ENCODE assay signal across 11 cellular contexts in genomic region chr16:87874639-87875472, GRCh38. TPM values are rescaled to one million over a fixed set of nuclear protein-coding genes. Genes with fewer than 3 reads are reported as not detected.
A peak's percentile ranks its signal among the peaks of the same experiment; 100 is the strongest.
DNase-seq lines count a peak whose midpoint lies in the region; ATAC-seq, FAIRE-seq and TF ChIP-seq lines count a peak whose summit lies in the region.
"Had no signal": no experiment of that assay in that cellular context is flagged by ENCODE, and none has a peak within 500 bp of the region (broad histone marks: within the 10 kb centered on the region; RNA-seq: fewer than 3 reads in every experiment).

No MANE protein-coding gene starts in this region.

- POLR2A ChIA-PET in HCT116 (lab: Charles Lee) (interaction anchor here (2.3 kb wide), 1 partner anchor 96 kb away, joined by 8 read pairs; no protein-coding TSS in a partner anchor), H1 (lab: Charles Lee; ENCODE audit: partially characterized antibody) (interaction anchor here (0.9 to 22.5 kb wide), 12 partner anchors 8 to 96 kb away, joined by 3 to 507 read pairs (median 3); no protein-coding TSS in a partner anchor)

- H3K18ac ChIP-seq in H1 (ENCODE audit: extremely low read depth, low read length), result peak overlapping the region; percentile 89

- RAD21 ChIA-PET in HCT116 (lab: Charles Lee; ENCODE audit: low non-redundant PET in 1 of 2, low total read pairs in 2 of 2, uncharacterized antibody in 2 of 2, unreplicated experiment in 2 of 2), result interaction anchor here in 1 of 2 experiments (1.2 kb wide), 1 partner anchor 95 kb away, joined by 5 read pairs; no protein-coding TSS in a partner anchor

- peak overlapping the region; percentile 79 for H2BK5ac ChIP-seq in H1 (ENCODE audit: low read depth, low read length)

- no peak overlapping the region for H3K14ac ChIP-seq in H1 (ENCODE audit: insufficient read length)

- H3K27me3 ChIP-seq in HCT116 (ENCODE audit: insufficient read depth, low read length) (no peaks in the 10 kb centered on the region), H1 (replicated peaks in 1 of 4; ENCODE audit: control insufficient read depth in 3 of 4, extremely low read depth in 1 of 4, insufficient read depth in 3 of 4, low read length in 3 of 4) (no peaks in the 10 kb centered on the region; a peak in 2 of 7 replicates), adrenal gland (peaks cover 7% of the 10 kb centered on the region)

- H2AFZ ChIP-seq in HCT116 (ENCODE audit: low read depth, low read length, poor library complexity, severe bottlenecking), result no peak overlapping the region
- no peak overlapping the region for H2AFZ ChIP-seq in H1 (ENCODE audit: low read length)

- H4K20me1 ChIP-seq in HCT116 (ENCODE audit: insufficient read depth) (no peaks in the 10 kb centered on the region), H1 (replicated peaks in 1 of 2; ENCODE audit: control insufficient read depth in 1 of 2, insufficient read depth in 2 of 2, low read length in 2 of 2) (no peaks in the 10 kb centered on the region)

- DNase-seq in HCT116 (ENCODE audit: low read depth, low spot score) (no peak), H1 (ENCODE audit: low read depth in 1 of 2, low spot score in 2 of 2) (peak in 1 of 2 experiments; percentile 69), NCI-H526 treated with DMSO at 0.1 percent for 48 hours (lab: John Stamatoyannopoulos, UW) (no peak), adrenal gland (no peak), HPDE6-E6E7 (ENCODE audit: extremely low spot score) (no peak)
- DNase-seq in activated CD4-positive, alpha-beta T cell treated with anti-CD3 and anti-CD28 coated beads, Interleukin-2, amount 50 U/mL, for 1 hour, result peak; percentile 51
- DNase-seq in stimulated activated CD8-positive, alpha-beta memory T cell treated with anti-CD3 and anti-CD28 coated beads, Interleukin-15, amount 100 ng/mL, for 4 hours (ENCODE audit: low read depth in 2 of 2), result peak; percentile 68 to 82
- DNase-seq: hippocampal formation had no signal

- H2AK5ac ChIP-seq in H1 (ENCODE audit: low read depth, low read length), result no peak overlapping the region; the same call in 1 of the 2 replicates

- no peaks in the 10 kb centered on the region for H3K79me2 ChIP-seq in HCT116 (ENCODE audit: insufficient read depth, low read length)
- no peaks in the 10 kb centered on the region for H3K79me2 ChIP-seq in H1 (ENCODE audit: control insufficient read depth in 1 of 2, insufficient read depth in 2 of 2, low read length in 2 of 2)

- H3K36me3 ChIP-seq in HCT116 (ENCODE audit: control insufficient read depth in 1 of 2, insufficient read depth in 2 of 2, low read length in 2 of 2), result no peaks in the 10 kb centered on the region
- H3K36me3 ChIP-seq in H1 (ENCODE audit: control insufficient read depth in 2 of 4, insufficient read depth in 4 of 4, low read length in 3 of 4), result no peaks in the 10 kb centered on the region
- no peaks in the 10 kb centered on the region for H3K36me3 ChIP-seq in adrenal gland (replicated peaks in 1 of 2)
- H3K36me3 ChIP-seq: neutrophil had no signal

- H4K91ac ChIP-seq in H1 (replicated peaks; ENCODE audit: insufficient read length, low read length), result peak overlapping the region; percentile 61

- peaks cover 6% of the 10 kb centered on the region for H3K23me2 ChIP-seq in H1 (ENCODE audit: low read depth, low read length)

- H2BK20ac ChIP-seq in H1 (ENCODE audit: low read length), result peak overlapping the region; percentile 90; the same call in 1 of the 2 replicates

- peak overlapping the region; percentile 61 for H2BK120ac ChIP-seq in H1 (replicated peaks; ENCODE audit: low read depth, low read length)

- no peak overlapping the region for H3K4ac ChIP-seq in H1 (replicated peaks; ENCODE audit: insufficient read length, low read depth, low read length)

- no peak overlapping the region for H3K56ac ChIP-seq in H1 (replicated peaks; ENCODE audit: insufficient read length, low read depth, low read length)

- H2BK15ac ChIP-seq in H1 (ENCODE audit: low read length), result no peak overlapping the region; the same call in 1 of the 2 replicates

- H2BK12ac ChIP-seq in H1 (ENCODE audit: low read depth, low read length), result peak overlapping the region; percentile 85; the same call in 1 of the 2 replicates

- FAIRE-seq in H1 (lab: Jason Lieb, UNC), result no peak
- FAIRE-seq: G401.6 had no signal

- no TSS peak for BruUV-seq in HCT116 (replicated peaks; lab: Mats Ljungman, UMichigan)

- H3K27ac ChIP-seq in HCT116 (ENCODE audit: low read depth, low read length) (no peak overlapping the region), H1 (ENCODE audit: low read depth, low read length) (no peak overlapping the region; the same call in 1 of the 2 replicates), adrenal gland (no peak overlapping the region)
- H3K27ac ChIP-seq: neutrophil had no signal

- no peak overlapping the region for H3K23ac ChIP-seq in H1 (ENCODE audit: insufficient read length)

- 10% methylated on average over 25 of the region's 25 CpGs; no CpG with 5 or more reads in 1 of the 2 experiments for WGBS in H1 (ENCODE audit: extremely low coverage in 1 of 2, insufficient coverage in 1 of 2, insufficient read length in 1 of 2, insufficient replicate concordance in 2 of 2, low coverage in 1 of 2, low lambda C conversion rate in 2 of 2, missing lambda C conversion rate in 1 of 2), 2 experiments
- 50 to 59% (median 56%) methylated on average over 23 to 25 of the region's 25 CpGs for WGBS in adrenal gland, 4 donors

- no peak overlapping the region for H3K4me3 ChIP-seq in HCT116 (replicated peaks in 1 of 2; ENCODE audit: low read depth in 1 of 2, low read length in 2 of 2)
- H3K4me3 ChIP-seq in H1 (ENCODE audit: extremely low read depth in 1 of 4, insufficient read depth in 2 of 4, low read depth in 3 of 4, low read length in 4 of 4), result peak overlapping the region; percentile 5 to 44 (median 30); a peak in 7 of 8 replicates
- H3K4me3 ChIP-seq in adrenal gland, result no peak overlapping the region

- CTCF ChIA-PET in HCT116 (lab: Charles Lee) (interaction anchor here (0.7 to 1.8 kb wide), 3 partner anchors 94 to 1178 kb away, joined by 3 to 9 read pairs (median 5); no protein-coding TSS in a partner anchor), H1 (lab: Charles Lee; ENCODE audit: partially characterized antibody) (interaction anchor here (0.6 to 2.7 kb wide), 13 partner anchors 15 to 98 kb away, joined by 3 to 30 read pairs (median 4); no protein-coding TSS in a partner anchor)

- no peaks in the 10 kb centered on the region for H3K79me1 ChIP-seq in H1 (ENCODE audit: low read depth, low read length)

- peaks cover 17 to 33% of the 10 kb centered on the region in 2 experiments for H3K4me1 ChIP-seq in HCT116 (ENCODE audit: control insufficient read depth in 1 of 2, insufficient read depth in 2 of 2, low read length in 2 of 2)
- H3K4me1 ChIP-seq in H1 (replicated peaks in 1 of 4; ENCODE audit: control insufficient read depth in 3 of 4, insufficient read depth in 4 of 4, low read length in 3 of 4), result peaks cover 14 to 35% (median 22%) of the 10 kb centered on the region in 4 experiments
- no peaks in the 10 kb centered on the region for H3K4me1 ChIP-seq in adrenal gland (replicated peaks in 1 of 2)

- no peak overlapping the region for H4K8ac ChIP-seq in H1 (ENCODE audit: extremely low read depth, insufficient read depth, low read length)

- no peak for TF ChIP-seq EP300 in H1 (IDR thresholded peaks at IDR 0.05; ENCODE audit: borderline replicate concordance in 1 of 2, low read depth in 2 of 2, low read length in 2 of 2)

- no peaks in the 10 kb centered on the region; a peak in 1 of 4 replicates for H3K9me3 ChIP-seq in HCT116 (ENCODE audit: control insufficient read depth in 1 of 2, insufficient read depth in 1 of 2, low read depth in 1 of 2, low read length in 2 of 2)
- H3K9me3 ChIP-seq in H1 (ENCODE audit: insufficient read depth in 2 of 2, low read depth in 1 of 2, low read length in 1 of 2), result peaks cover 0 to 6% of the 10 kb centered on the region in 2 experiments; a peak in 2 of 4 replicates
- no peaks in the 10 kb centered on the region for H3K9me3 ChIP-seq in adrenal gland (replicated peaks in 1 of 3)
- H3K9me3 ChIP-seq: neutrophil had no signal

- intact Hi-C loops in HCT116 (cut with micrococcal nuclease), result loop anchor here (5.0 kb wide), 1 partner anchor 238 kb away; no protein-coding TSS in a partner anchor
- intact Hi-C loops in adrenal gland (cut with DNase I), result loop anchor here (5.0 kb wide), 2 partner anchors 37 to 98 kb away; no protein-coding TSS in a partner anchor

- no peaks in the 10 kb centered on the region for H3K9me2 ChIP-seq in HCT116 (ENCODE audit: insufficient read depth)

- H3K9ac ChIP-seq in HCT116 (ENCODE audit: low read length) (no peak overlapping the region), H1 (replicated peaks in 1 of 4; ENCODE audit: extremely low read depth in 1 of 4, low read depth in 3 of 4, low read length in 3 of 4) (peak overlapping the region in 1 of 4 experiments; percentile 34; a peak in 4 of 7 replicates)

- no peak overlapping the region for H3K4me2 ChIP-seq in HCT116 (ENCODE audit: low read length)
- H3K4me2 ChIP-seq in H1 (ENCODE audit: insufficient read depth in 1 of 2, low read depth in 2 of 2, low read length in 2 of 2), result peak overlapping the region; percentile 79 to 92

- TF ChIP-seq RAD21 in HCT116 (IDR thresholded peaks at IDR 0.05; ENCODE audit: low read depth) (no peak), H1 (IDR thresholded peaks at IDR 0.05 in 1 of 2, conservative IDR thresholded peaks at IDR 0.05 in 1 of 2; ENCODE audit: low read depth in 2 of 2, low read length in 2 of 2) (no peak)

- TF ChIP-seq POLR2A in HCT116 (IDR thresholded peaks at IDR 0.05; ENCODE audit: borderline replicate concordance, extremely low read depth, insufficient read depth, insufficient read length), result no peak
- TF ChIP-seq POLR2A in H1 (IDR thresholded peaks at IDR 0.05; ENCODE audit: control extremely low read depth in 1 of 2, low read depth in 2 of 2, low read length in 2 of 2), result no peak
- TF ChIP-seq POLR2A in adrenal gland (IDR thresholded peaks at IDR 0.05), result no peak

- no peak for ATAC-seq in HCT116
- ATAC-seq in GM21447 (IDR thresholded peaks at IDR 0.05; ENCODE audit: unreplicated experiment), result no peak

- peak overlapping the region; percentile 55 for H4K5ac ChIP-seq in H1 (ENCODE audit: insufficient read length, low read depth, low read length)

- TF ChIP-seq CTCF in HCT116 (IDR thresholded peaks at IDR 0.05 in 2 of 3, conservative IDR thresholded peaks at IDR 0.05 in 1 of 3; ENCODE audit: borderline replicate concordance in 1 of 3, insufficient read depth in 1 of 3, low read depth in 2 of 3, low read length in 2 of 3), result no peak
- no peak for TF ChIP-seq CTCF in H1 (IDR thresholded peaks at IDR 0.05; ENCODE audit: control extremely low read depth in 1 of 3, insufficient read depth in 1 of 3, low read depth in 1 of 3, low read length in 3 of 3)
- no peak for TF ChIP-seq CTCF in adrenal gland (IDR thresholded peaks at IDR 0.05)

RNA-seq across cellular contexts. Expression of gene SLC7A5, which starts 5.5 kb away (rescaled TPM):
- total RNA-seq in HCT116 (2021; ENCODE audit: unreplicated experiment), result 482 TPM
- 533 and 540 TPM in 2 replicates for polyA plus RNA-seq in HCT116 (2012)
- 327 and 341 TPM in 2 replicates for total RNA-seq in H1 (2021; fragmentation: NEBNext Ultra II Directional; extraction: Animal tissue kit (Norgen Biotek cat#: 25700))
- polyA plus RNA-seq in H1 (2011; rRNA removed), result 68.2 and 161 TPM in 2 replicates
- 65.1 TPM for polyA plus RNA-seq in H1 (2011; cell fraction: cytosol; rRNA removed)
- 122 TPM for polyA plus RNA-seq in H1 (2011; cell fraction: nucleus; rRNA removed)
- polyA plus RNA-seq in H1 (2012, experiment 1 of 2), result 126 to 176 TPM (median 151 TPM) in 4 replicates
- polyA plus RNA-seq in H1 (2012, experiment 2 of 2), result 202 TPM
- 316 TPM for polyA plus RNA-seq in H1 (2013, experiment 1 of 2)
- polyA plus RNA-seq in H1 (2013, experiment 2 of 2), result 381 TPM
- polyA minus RNA-seq in H1 (2011; rRNA and poly(A)+ RNA removed), result 34.4 and 63.7 TPM in 2 replicates
- polyA minus RNA-seq in H1 (2011; cell fraction: cytosol; rRNA and poly(A)+ RNA removed), result 84.2 TPM
- polyA minus RNA-seq in H1 (2011; cell fraction: nucleus; rRNA and poly(A)+ RNA removed), result 42.4 TPM
- 1 to 10 TPM in 7 of 8 donors, under 1 TPM in 1; 0.69 to 6.4 (median 2.4) TPM for total RNA-seq in adrenal gland
- polyA plus RNA-seq in adrenal gland, result 1 to 10 TPM; 1.6 to 3.7 (median 1.8) TPM

Comparison
In these comparisons a context has a peak if more than half of its experiments do, and no peak if none do; other contexts are left out.
1. DNase-seq: peak in activated CD4-positive, alpha-beta T cell treated with anti-CD3 and anti-CD28 coated beads, Interleukin-2, amount 50 U/mL, for 1 hour (single experiment) and stimulated activated CD8-positive, alpha-beta memory T cell treated with anti-CD3 and anti-CD28 coated beads, Interleukin-15, amount 100 ng/mL, for 4 hours (2 of 2); none in HCT116 (single experiment), NCI-H526 treated with DMSO at 0.1 percent for 48 hours (single experiment), adrenal gland (0 of 7) and HPDE6-E6E7 (single experiment).
2. H3K4me3 ChIP-seq: peak in H1 (4 of 4); none in HCT116 (0 of 2) and adrenal gland (0 of 4).
3. RNA of gene SLC7A5, which starts 5.5 kb away (total RNA-seq): 482 TPM in HCT116 (single experiment) and 327 to 341 TPM in H1; 0.69 to 6.4 TPM in adrenal gland; every median in the first group is over 10 times any median in the second.
4. Of the 16 proteins assayed by ChIP-seq in both H1 and HCT116: peak only in H1: JUND and MAX; only in HCT116: EGR1; in both: none; in neither: 13.